In genomic region chr22:39490135-39490798, GRCh38 we compare ENCODE assay signal across 8 cellular contexts. TPM values are rescaled to one million over a fixed set of nuclear protein-coding genes. Genes with fewer than 3 reads are reported as not detected.
A peak's percentile ranks its signal among the peaks of the same experiment; 100 is the strongest.
DNase-seq lines count a peak whose midpoint lies in the region; TF ChIP-seq lines count a peak whose summit lies in the region.

No MANE protein-coding gene starts in this region.

- CTCF ChIA-PET in PC-9 (lab: Charles Lee) = interaction anchor here (0.5 kb wide), 1 partner anchor 28 kb away, joined by 5 read pairs; no protein-coding TSS in a partner anchor

- H3K79me2 ChIP-seq in PC-9 (ENCODE audit: low read depth) = no peaks in the 10 kb centered on the region

- H3K36me3 ChIP-seq in PC-9 (ENCODE audit: low read depth) (no peaks in the 10 kb centered on the region), esophagus squamous epithelium (no peaks in the 10 kb centered on the region), stomach (peaks cover 0 to 32% (median 13%) of the 10 kb centered on the region in 4 donors)

- peak; percentile 31 for DNase-seq in NK-92 treated with Interleukin-12 subunit alpha and Interleukin-12 subunit beta, amount 100 ng/mL, for 24 hours (lab: John Stamatoyannopoulos, UW)
- DNase-seq in NK-92 (lab: John Stamatoyannopoulos, UW; ENCODE audit: unreplicated experiment) = no peak
- peak in 66 of 76 experiments; percentile 19 to 82 (median 56) for DNase-seq in HUDEP-2 (lab: John Stamatoyannopoulos, UW; ENCODE audit: unreplicated experiment in 76 of 76)
- DNase-seq in PC-9 = peak; percentile 68 to 76
- DNase-seq in activated T-cell treated with anti-CD3 and anti-CD28 coated beads for 24 hours (ENCODE audit: low read depth) = peak; percentile 73
- peak; percentile 28 for DNase-seq in esophagus squamous epithelium (lab: John Stamatoyannopoulos, UW)
- peak; percentile 68 for DNase-seq in nephron progenitor cell
- peak; percentile 76 for DNase-seq in stomach

- no peaks in the 10 kb centered on the region for H3K9me2 ChIP-seq in PC-9 (ENCODE audit: insufficient read depth)

- no TSS peak for BruUV-seq in PC-9 (replicated peaks; lab: Mats Ljungman, UMichigan)

- H3K27me3 Mint-ChIP-seq in nephron progenitor cell (ENCODE audit: low read depth, poor library complexity) = peaks cover 8% of the 10 kb centered on the region

- POLR2A ChIA-PET in PC-9 (lab: Charles Lee; ENCODE audit: unreplicated experiment) = interaction anchor here (0.5 to 1.0 kb wide), 5 partner anchors 10 to 37 kb away, joined by 3 to 12 read pairs (median 5); partner anchors contain the start of gene MIEF1

- H3F3A ChIP-seq in PC-9 (ENCODE audit: insufficient read depth, low read depth) = peaks cover 3% of the 10 kb centered on the region; the same call in 1 of the 2 replicates

- no peak overlapping the region for H3K4me3 Mint-ChIP-seq in nephron progenitor cell

- 31 to 43% methylated on average over 8 to 9 of the region's 13 CpGs for WGBS in esophagus squamous epithelium, 2 donors
- 49 to 58% (median 54%) methylated on average over 12 to 13 of the region's 13 CpGs for WGBS in stomach, 5 donors

- H3K9me3 Mint-ChIP-seq in nephron progenitor cell = no peaks in the 10 kb centered on the region

- H3K4me1 ChIP-seq in PC-9 (replicated peaks; ENCODE audit: insufficient read depth) = no peaks in the 10 kb centered on the region
- peaks cover 0 to 22% (median 5%) of the 10 kb centered on the region in 3 donors for H3K4me1 ChIP-seq in esophagus squamous epithelium
- peaks cover 0 to 24% (median 9%) of the 10 kb centered on the region in 4 donors for H3K4me1 ChIP-seq in stomach

- intact Hi-C loops in PC-9 (cut with micrococcal nuclease; ENCODE audit: unreplicated experiment) (no loop called here), esophagus squamous epithelium (cut with DNase I) (no loop called here), stomach (cut with DNase I; ENCODE audit: low total_unique reads) (no loop called here)

- peak overlapping the region; percentile 18; the same call in 1 of the 2 replicates for H3K4me2 ChIP-seq in PC-9

- H3K4me3 ChIP-seq in PC-9 (no peak overlapping the region), esophagus squamous epithelium (no peak overlapping the region), stomach (no peak overlapping the region)

- H3K27ac ChIP-seq in PC-9 = no peak overlapping the region
- H3K27ac ChIP-seq in esophagus squamous epithelium = no peak overlapping the region
- H3K27ac ChIP-seq in stomach = no peak overlapping the region

- no peak for TF ChIP-seq POLR2A in esophagus squamous epithelium (IDR thresholded peaks at IDR 0.05)
- no peak for TF ChIP-seq POLR2A in stomach (IDR thresholded peaks at IDR 0.05)

- peaks cover 5% of the 10 kb centered on the region for H3K36me3 Mint-ChIP-seq in nephron progenitor cell (ENCODE audit: low read depth)

- no peak for TF ChIP-seq CTCF in PC-9 (conservative IDR thresholded peaks at IDR 0.05)
- no peak for TF ChIP-seq CTCF in esophagus squamous epithelium (IDR thresholded peaks at IDR 0.05)
- no peak for TF ChIP-seq CTCF in nephron progenitor cell (IDR thresholded peaks at IDR 0.05)
- no peak for TF ChIP-seq CTCF in stomach (IDR thresholded peaks at IDR 0.05)

- no peaks in the 10 kb centered on the region for H3K27me3 ChIP-seq in PC-9 (ENCODE audit: insufficient read depth, low read depth)
- no peaks in the 10 kb centered on the region for H3K27me3 ChIP-seq in esophagus squamous epithelium
- H3K27me3 ChIP-seq in stomach = no peaks in the 10 kb centered on the region

- H2AFZ ChIP-seq in PC-9 = no peak overlapping the region

- no peaks in the 10 kb centered on the region for H3K9me3 ChIP-seq in PC-9 (ENCODE audit: insufficient read depth, low read depth)
- H3K9me3 ChIP-seq in esophagus squamous epithelium = no peaks in the 10 kb centered on the region
- no peaks in the 10 kb centered on the region for H3K9me3 ChIP-seq in stomach

- no peak for TF ChIP-seq EP300 in stomach (IDR thresholded peaks at IDR 0.05)

- H3K4me1 Mint-ChIP-seq in nephron progenitor cell = peaks cover 10% of the 10 kb centered on the region

- H4K20me1 ChIP-seq in PC-9 (ENCODE audit: insufficient read depth) = no peaks in the 10 kb centered on the region

- H3K27ac Mint-ChIP-seq in nephron progenitor cell = no peak overlapping the region

RNA-seq across cellular contexts. Expression of gene MIEF1, which starts 11.8 kb away (rescaled TPM):
- total RNA-seq in PC-9 (2021) (36.9 TPM in 2 replicates), esophagus squamous epithelium (10 to 100 TPM; 21.4 to 34.2 (median 23.9) TPM), stomach (10 to 100 TPM; 15.8 to 47.3 (median 20.0) TPM)
- 1 to 10 TPM; 5.1 to 9.5 (median 8.8) TPM for polyA plus RNA-seq in stomach

RNA-seq across cellular contexts. Expression of gene ATF4, which starts 30.1 kb away (rescaled TPM):
- total RNA-seq in PC-9 (2021) (488 and 588 TPM in 2 replicates), esophagus squamous epithelium (100 to 1,000 TPM; 170 to 288 (median 234) TPM), stomach (100 to 1,000 TPM; 155 to 438 (median 370) TPM)
- polyA plus RNA-seq in stomach = 100 to 1,000 TPM; 592 to 929 (median 872) TPM

RNA-seq across cellular contexts. Expression of gene MGAT3, which starts 33.5 kb away (rescaled TPM):
- total RNA-seq in PC-9 (2021) = not detected in 2 replicates
- total RNA-seq in esophagus squamous epithelium = 1 to 10 TPM in 1 of 4 donors, under 1 TPM in 3; 0.08 to 1.3 (median 0.62) TPM
- 10 to 100 TPM in 1 of 5 donors, 1 to 10 TPM in 3, under 1 TPM in 1; 0.89 to 12.0 (median 1.8) TPM for total RNA-seq in stomach
- 1 to 10 TPM; 1.1 to 2.9 (median 1.4) TPM for polyA plus RNA-seq in stomach

RNA-seq across cellular contexts. Expression of gene RPS19BP1, which starts 42.3 kb away (rescaled TPM):
- total RNA-seq in PC-9 (2021) (60.7 and 94.3 TPM in 2 replicates), esophagus squamous epithelium (100 to 1,000 TPM in 1 of 4 donors, 10 to 100 TPM in 3; 70.9 to 109 (median 88.1) TPM), stomach (100 to 1,000 TPM in 2 of 5 donors, 10 to 100 TPM in 3; 36.9 to 684 (median 86.5) TPM)
- 100 to 1,000 TPM; 195 to 221 (median 200) TPM for polyA plus RNA-seq in stomach
